8 cellular contexts compared by ENCODE assay signal in the genomic region with DNA sequence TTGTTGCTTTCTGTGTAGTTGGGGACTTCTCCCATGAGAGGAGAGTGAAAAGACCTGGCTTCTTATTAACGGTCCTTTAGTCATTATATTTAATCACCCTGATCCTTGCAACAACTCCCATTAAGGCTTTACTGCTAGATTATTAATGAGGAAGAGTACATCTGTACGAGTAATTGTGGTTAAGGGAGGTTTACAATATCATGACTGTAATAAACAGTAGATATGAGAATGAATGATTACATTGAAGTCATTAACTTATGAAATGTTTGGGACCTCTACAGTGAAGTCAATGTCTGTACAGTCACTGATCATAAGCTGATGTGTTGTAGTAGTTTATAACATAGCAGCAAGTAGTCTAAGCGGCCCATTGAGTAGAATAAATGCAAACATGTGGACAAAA. TPM values are rescaled to one million over a fixed set of nuclear protein-coding genes. Genes with fewer than 3 reads are reported as not detected.
"Had no signal": no experiment of that assay in that cellular context is flagged by ENCODE, and none has a peak within 500 bp of the region (broad histone marks: within the 10 kb centered on the region; RNA-seq: fewer than 3 reads in every experiment).

No MANE protein-coding gene starts in this region.

- H3K27ac ChIP-seq: HL-60 had no signal

- H3K4me3 ChIP-seq: K562 had no signal

- H3K4me3 Mint-ChIP-seq: IgD-negative memory B cell had no signal

- FAIRE-seq: HepG2, HTR-8/SVneo, K562 had no signal

- DNase-seq: IMR-90, KBM-7, KG1 had no signal

- ATAC-seq: HepG2, K562 had no signal

- H3K36me3 Mint-ChIP-seq: IgD-negative memory B cell had no signal

- H3K9me3 Mint-ChIP-seq: IgD-negative memory B cell had no signal

- H3K27ac Mint-ChIP-seq: IgD-negative memory B cell had no signal

RNA-seq across cellular contexts. Expression of a gene that starts 24.7 kb away (rescaled TPM):
- total RNA-seq: HepG2, K562 had no signal
- polyA plus RNA-seq: HepG2, K562 had no signal
